In genomic region chr14:23215421-23215820, GRCh38 we compare ENCODE assay signal across 38 cellular contexts. TPM values are rescaled to one million over a fixed set of nuclear protein-coding genes. Genes with fewer than 3 reads are reported as not detected.
"Had no signal": no experiment of that assay in that cellular context is flagged by ENCODE, and none has a peak within 500 bp of the region (broad histone marks: within the 10 kb centered on the region; RNA-seq: fewer than 3 reads in every experiment).

No MANE protein-coding gene starts in this region.

- H3K4me3 ChIP-seq: ascending aorta had no signal

- FAIRE-seq: TTC549 had no signal

- DNase-seq: activated B cell treated with CpG ODN at 0.5 μM for 24 hours; activated CD4-positive, alpha-beta memory T cell treated with anti-CD3 and anti-CD28 coated beads for 36 hours; activated CD4-positive, alpha-beta T cell treated with anti-CD3 and anti-CD28 coated beads for 4 hours; activated CD4-positive, alpha-beta T cell treated with anti-CD3 and anti-CD28 coated beads, Interleukin-2, amount 10 ng/mL, durations not matched to agents 24 days and 14 days; activated CD4-positive, alpha-beta T cell treated with anti-CD3 and anti-CD28 coated beads, Interleukin-2, amount 50 U/mL, for 1 hour; activated CD4-positive, alpha-beta T cell treated with anti-CD3 and anti-CD28 coated beads, Interleukin-2, amount 50 U/mL, for 4 hours; activated CD4-positive, CD25-positive, alpha-beta regulatory T cell treated with anti-CD3 and anti-CD28 coated beads, Interleukin-2, amount 50 U/mL, for 72 hours; activated CD8-positive, alpha-beta memory T cell treated with anti-CD3 and anti-CD28 coated beads, Interleukin-2, amount 50 U/mL, for 4 hours; activated CD8-positive, alpha-beta T cell treated with anti-CD3 and anti-CD28 coated beads for 36 hours; activated effector memory CD4-positive, alpha-beta T cell treated with Interleukin-2 at 50 U/mL for 16 hours; activated gamma-delta T cell; activated naive CD4-positive, alpha-beta T cell treated with anti-CD3 and anti-CD28 coated beads, Interleukin-2, amount 10 ng/mL, durations not matched to agents 7 days and 5 days; activated naive CD4-positive, alpha-beta T cell treated with Interleukin-2 at 50 U/mL for 16 hours; activated naive CD8-positive, alpha-beta T cell treated with anti-CD3 and anti-CD28 coated beads, Interleukin-2, amount 10 ng/mL, durations not matched to agents 7 days and 5 days; activated naive CD8-positive, alpha-beta T cell treated with anti-CD3 and anti-CD28 coated beads, Interleukin-2, amount 50 U/mL, for 24 hours; activated T-cell treated with anti-CD3 and anti-CD28 coated beads for 4 hours; activated T-cell treated with anti-CD3 and anti-CD28 coated beads, Interleukin-2, amount 50 U/mL, for 1 hour; activated T-cell treated with anti-CD3 and anti-CD28 coated beads, Interleukin-2, amount 50 U/mL, for 4 hours; activated T-cell treated with anti-CD3 and anti-CD28 coated beads, Interleukin-2, amount 50 U/mL, for 72 hours; amygdala; anterior cingulate cortex; central memory CD4-positive, alpha-beta T cell; T-helper 1 cell; T-helper 2 cell; T-helper 9 cell had no signal

- H3K36me3 Mint-ChIP-seq: activated CD4-positive, alpha-beta memory T cell treated with anti-CD3 and anti-CD28 coated beads for 36 hours; activated naive CD4-positive, alpha-beta T cell treated with anti-CD3 and anti-CD28 coated beads, Interleukin-2, amount 10 ng/mL, durations not matched to agents 7 days and 5 days; activated naive CD4-positive, alpha-beta T cell treated with anti-CD3 and anti-CD28 coated beads, Interleukin-2, amount 50 U/mL, for 24 hours; activated naive CD8-positive, alpha-beta T cell treated with anti-CD3 and anti-CD28 coated beads, Interleukin-2, amount 10 ng/mL, durations not matched to agents 7 days and 5 days; brain had no signal

- H3K9me3 Mint-ChIP-seq: activated B cell treated with CpG ODN at 0.5 μM for 24 hours; activated CD4-positive, alpha-beta memory T cell treated with anti-CD3 and anti-CD28 coated beads for 36 hours; activated CD4-positive, alpha-beta T cell treated with anti-CD3 and anti-CD28 coated beads, Interleukin-2, amount 10 ng/mL, durations not matched to agents 24 days and 14 days; activated naive CD4-positive, alpha-beta T cell treated with anti-CD3 and anti-CD28 coated beads, Interleukin-2, amount 10 ng/mL, durations not matched to agents 7 days and 5 days; activated naive CD4-positive, alpha-beta T cell treated with anti-CD3 and anti-CD28 coated beads, Interleukin-2, amount 50 U/mL, for 24 hours; activated naive CD8-positive, alpha-beta T cell treated with anti-CD3 and anti-CD28 coated beads, Interleukin-2, amount 10 ng/mL, durations not matched to agents 7 days and 5 days; activated naive CD8-positive, alpha-beta T cell treated with anti-CD3 and anti-CD28 coated beads, Interleukin-2, amount 50 U/mL, for 24 hours; activated T-cell treated with anti-CD3 and anti-CD28 coated beads, Interleukin-2, amount 50 U/mL, for 4 hours; activated T-cell treated with anti-CD3 and anti-CD28 coated beads, Interleukin-2, amount 50 U/mL, for 72 hours; T-helper 1 cell treated with Interleukin-12 subunit alpha and Interleukin-12 subunit beta and Interleukin-4 antibody, amounts not matched to agents 30 μg/mL and 1 μg/mL, for 36 hours; T-helper 2 cell treated with Interferon-gamma antibody and Interleukin-4, amounts not matched to agents 5 μg/mL and 100 μg/mL, for 36 hours had no signal

- ATAC-seq: activated CD8-positive, alpha-beta T cell treated with anti-CD3 and anti-CD28 coated beads for 36 hours; activated naive CD8-positive, alpha-beta T cell treated with anti-CD3 and anti-CD28 coated beads, Interleukin-2, amount 50 U/mL, for 24 hours; activated T-cell treated with anti-CD3 and anti-CD28 coated beads, Interleukin-2, amount 50 U/mL, for 4 hours; activated T-cell treated with anti-CD3 and anti-CD28 coated beads, Interleukin-2, amount 50 U/mL, for 72 hours; activated T-helper 17 cell treated with anti-CD3 and anti-CD28 coated beads, Interleukin-2, amount 50 U/mL, for 72 hours had no signal

- H3K4me3 Mint-ChIP-seq: activated B cell treated with CpG ODN at 0.5 μM for 24 hours; activated CD4-positive, alpha-beta memory T cell treated with anti-CD3 and anti-CD28 coated beads for 36 hours; activated CD4-positive, alpha-beta T cell treated with anti-CD3 and anti-CD28 coated beads, Interleukin-2, amount 10 ng/mL, durations not matched to agents 24 days and 14 days; activated CD8-positive, alpha-beta T cell treated with anti-CD3 and anti-CD28 coated beads for 36 hours; activated naive CD4-positive, alpha-beta T cell treated with anti-CD3 and anti-CD28 coated beads, Interleukin-2, amount 10 ng/mL, durations not matched to agents 7 days and 5 days; activated naive CD4-positive, alpha-beta T cell treated with anti-CD3 and anti-CD28 coated beads, Interleukin-2, amount 50 U/mL, for 24 hours; activated naive CD8-positive, alpha-beta T cell; activated naive CD8-positive, alpha-beta T cell treated with anti-CD3 and anti-CD28 coated beads, Interleukin-2, amount 10 ng/mL, durations not matched to agents 7 days and 5 days; activated naive CD8-positive, alpha-beta T cell treated with anti-CD3 and anti-CD28 coated beads, Interleukin-2, amount 50 U/mL, for 24 hours; activated T-cell treated with anti-CD3 and anti-CD28 coated beads, Interleukin-2, amount 50 U/mL, for 4 hours; activated T-cell treated with anti-CD3 and anti-CD28 coated beads, Interleukin-2, amount 50 U/mL, for 72 hours; activated T-helper 1 cell treated with anti-CD3 and anti-CD28 coated beads, Interleukin-12 subunit alpha, Interleukin-12 subunit beta, Interleukin-2, Interleukin-4 antibody, amounts not matched to agents 30 ng/mL and 10 ng/mL and 1 ng/mL, durations not matched to agents 14 hours and 24 hours and 36 hours; activated T-helper 17 cell treated with anti-CD3 and anti-CD28 coated beads, Interleukin-2, amount 50 U/mL, for 72 hours; brain; T-helper 1 cell treated with Interleukin-12 subunit alpha and Interleukin-12 subunit beta and Interleukin-4 antibody, amounts not matched to agents 30 μg/mL and 1 μg/mL, for 36 hours; T-helper 2 cell treated with Interferon-gamma antibody and Interleukin-4, amounts not matched to agents 5 μg/mL and 100 μg/mL, for 36 hours had no signal

- H3K27ac Mint-ChIP-seq: activated B cell treated with CpG ODN at 0.5 μM for 24 hours; activated CD4-positive, alpha-beta memory T cell treated with anti-CD3 and anti-CD28 coated beads for 36 hours; activated CD4-positive, alpha-beta T cell treated with anti-CD3 and anti-CD28 coated beads, Interleukin-2, amount 10 ng/mL, durations not matched to agents 24 days and 14 days; activated CD8-positive, alpha-beta T cell treated with anti-CD3 and anti-CD28 coated beads for 36 hours; activated naive CD4-positive, alpha-beta T cell treated with anti-CD3 and anti-CD28 coated beads, Interleukin-2, amount 10 ng/mL, durations not matched to agents 7 days and 5 days; activated naive CD4-positive, alpha-beta T cell treated with anti-CD3 and anti-CD28 coated beads, Interleukin-2, amount 50 U/mL, for 24 hours; activated naive CD8-positive, alpha-beta T cell; activated naive CD8-positive, alpha-beta T cell treated with anti-CD3 and anti-CD28 coated beads, Interleukin-2, amount 10 ng/mL, durations not matched to agents 7 days and 5 days; activated naive CD8-positive, alpha-beta T cell treated with anti-CD3 and anti-CD28 coated beads, Interleukin-2, amount 50 U/mL, for 24 hours; activated T-cell treated with anti-CD3 and anti-CD28 coated beads, Interleukin-2, amount 50 U/mL, for 72 hours; activated T-helper 1 cell treated with anti-CD3 and anti-CD28 coated beads, Interleukin-12 subunit alpha, Interleukin-12 subunit beta, Interleukin-2, Interleukin-4 antibody, amounts not matched to agents 30 ng/mL and 10 ng/mL and 1 ng/mL, durations not matched to agents 14 hours and 24 hours and 36 hours; activated T-helper 17 cell treated with anti-CD3 and anti-CD28 coated beads, Interleukin-2, amount 50 U/mL, for 72 hours; brain; T-helper 1 cell treated with Interleukin-12 subunit alpha and Interleukin-12 subunit beta and Interleukin-4 antibody, amounts not matched to agents 30 μg/mL and 1 μg/mL, for 36 hours; T-helper 2 cell treated with Interferon-gamma antibody and Interleukin-4, amounts not matched to agents 5 μg/mL and 100 μg/mL, for 36 hours had no signal

- H3K4me1 ChIP-seq: ascending aorta had no signal

- H3K36me3 ChIP-seq: ascending aorta had no signal

- H3K27me3 ChIP-seq: ascending aorta had no signal

- H3K4me1 Mint-ChIP-seq: activated B cell treated with CpG ODN at 0.5 μM for 24 hours; activated CD4-positive, alpha-beta T cell treated with anti-CD3 and anti-CD28 coated beads, Interleukin-2, amount 10 ng/mL, durations not matched to agents 24 days and 14 days; activated naive CD4-positive, alpha-beta T cell treated with anti-CD3 and anti-CD28 coated beads, Interleukin-2, amount 10 ng/mL, durations not matched to agents 7 days and 5 days; activated naive CD4-positive, alpha-beta T cell treated with anti-CD3 and anti-CD28 coated beads, Interleukin-2, amount 50 U/mL, for 24 hours; activated naive CD8-positive, alpha-beta T cell treated with anti-CD3 and anti-CD28 coated beads, Interleukin-2, amount 10 ng/mL, durations not matched to agents 7 days and 5 days; activated naive CD8-positive, alpha-beta T cell treated with anti-CD3 and anti-CD28 coated beads, Interleukin-2, amount 50 U/mL, for 24 hours; activated T-helper 17 cell treated with anti-CD3 and anti-CD28 coated beads, Interleukin-2, amount 50 U/mL, for 72 hours; brain had no signal

- H3K27ac ChIP-seq: ascending aorta, VCaP had no signal

RNA-seq across cellular contexts. Expression of gene RNF212B, which starts 22.3 kb away (rescaled TPM):
- total RNA-seq: activated B cell treated with CpG ODN at 0.5 μM for 24 hours; activated CD4-positive, alpha-beta memory T cell treated with anti-CD3 and anti-CD28 coated beads for 36 hours; activated CD4-positive, alpha-beta T cell treated with anti-CD3 and anti-CD28 coated beads, Interleukin-2, amount 10 ng/mL, durations not matched to agents 24 days and 14 days; activated CD8-positive, alpha-beta memory T cell treated with anti-CD3 and anti-CD28 coated beads for 36 hours; activated CD8-positive, alpha-beta T cell treated with anti-CD3 and anti-CD28 coated beads for 36 hours; activated naive CD8-positive, alpha-beta T cell treated with anti-CD3 and anti-CD28 coated beads, Interleukin-2, amount 10 ng/mL, durations not matched to agents 7 days and 5 days; activated T-cell treated with anti-CD3 and anti-CD28 coated beads, Interleukin-2, amount 50 U/mL, for 4 hours; activated T-cell treated with anti-CD3 and anti-CD28 coated beads, Interleukin-2, amount 50 U/mL, for 72 hours; activated T-helper 1 cell treated with anti-CD3 and anti-CD28 coated beads, Interleukin-12 subunit alpha, Interleukin-12 subunit beta, Interleukin-2, Interleukin-4 antibody, amounts not matched to agents 30 ng/mL and 10 ng/mL and 1 ng/mL, durations not matched to agents 14 hours and 24 hours and 36 hours; activated T-helper 17 cell treated with anti-CD3 and anti-CD28 coated beads, Interleukin-2, amount 50 U/mL, for 72 hours; ascending aorta; cardiac septum; cerebellum had no signal

RNA-seq across cellular contexts. Expression of gene SLC7A8, which starts 32.0 kb away (rescaled TPM):
- total RNA-seq: activated CD4-positive, alpha-beta T cell treated with anti-CD3 and anti-CD28 coated beads, Interleukin-2, amount 10 ng/mL, durations not matched to agents 24 days and 14 days; activated T-helper 1 cell treated with anti-CD3 and anti-CD28 coated beads, Interleukin-12 subunit alpha, Interleukin-12 subunit beta, Interleukin-2, Interleukin-4 antibody, amounts not matched to agents 30 ng/mL and 10 ng/mL and 1 ng/mL, durations not matched to agents 14 hours and 24 hours and 36 hours had no signal
